25 cellular contexts compared by ENCODE assay signal in the genomic region with DNA sequence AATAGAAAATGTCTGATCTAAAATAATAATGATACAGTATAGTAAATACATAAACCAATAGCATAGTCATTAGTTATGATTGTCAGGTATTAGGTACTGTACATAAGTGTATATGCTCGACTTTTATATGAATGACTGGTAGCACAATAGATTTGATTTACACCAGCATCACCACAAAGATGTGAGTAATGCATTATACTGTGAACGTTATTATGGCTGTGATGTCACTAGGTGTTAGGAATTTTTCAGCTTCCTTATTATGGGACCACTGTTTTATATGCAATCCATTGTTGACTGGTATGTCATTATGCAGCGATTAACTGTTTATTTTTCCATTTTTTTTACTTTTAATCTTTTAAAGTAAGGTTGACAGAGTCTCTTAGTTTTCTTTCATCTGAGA. TPM values are rescaled to one million over a fixed set of nuclear protein-coding genes. Genes with fewer than 3 reads are reported as not detected.
DNase-seq lines count a peak whose midpoint lies in the region; ATAC-seq, FAIRE-seq and TF ChIP-seq lines count a peak whose summit lies in the region.
"Had no signal": no experiment of that assay in that cellular context is flagged by ENCODE, and none has a peak within 500 bp of the region (broad histone marks: within the 10 kb centered on the region; RNA-seq: fewer than 3 reads in every experiment).

No MANE protein-coding gene starts in this region.

- peaks cover 0 to 3% of the 10 kb centered on the region in 2 donors for H3K9me3 ChIP-seq in kidney (ENCODE audit: control insufficient read depth in 1 of 2, low read length in 2 of 2)

- no peak overlapping the region for H3K4me3 ChIP-seq in astrocyte of the spinal cord (ENCODE audit: low read depth, low read length)
- no peak overlapping the region for H3K4me3 ChIP-seq in kidney (ENCODE audit: low read length in 2 of 2)
- H3K4me3 ChIP-seq: BLaER1 treated with 17β-estradiol and CSF1 and Interleukin-3, amounts not matched to agents 10 nM and 100 nM; PC-9; SK-N-MC had no signal

- intact Hi-C loops in kidney (cut with DNase I) = no loop called here

- H3K27ac ChIP-seq in kidney (ENCODE audit: low read depth in 2 of 2, low read length in 2 of 2) = no peak overlapping the region
- H3K27ac ChIP-seq: BLaER1 treated with 17β-estradiol and CSF1 and Interleukin-3, amounts not matched to agents 10 nM and 100 nM; PC-9; SK-N-MC had no signal

- DNase-seq in EL (peak; percentile 12), M059J (ENCODE audit: low read depth) (peak; percentile 41), astrocyte of the spinal cord (ENCODE audit: low read depth, low spot score) (peak; percentile 6), kidney glomerular epithelial cell (lab: John Stamatoyannopoulos, UW) (peak; percentile 2), Ammon's horn (ENCODE audit: low spot score) (no peak), kidney (no peak)
- DNase-seq: ACHN; CD8-positive, alpha-beta T cell; DMS153; GDM1; KBM-7; NCI-H1105; NCI-H2029 treated with DMSO at 0.1 percent for 48 hours; NCI-H2171; NCI-H345; NCI-H524 treated with DMSO at 0.1 percent for 48 hours; PC-9; RPMI8226; SHP77 treated with DMSO at 0.1 percent for 48 hours had no signal

- no peak for FAIRE-seq in kidney (lab: Jason Lieb, UNC)
- FAIRE-seq: H1 had no signal

- no peaks in the 10 kb centered on the region for H3K4me1 ChIP-seq in kidney (ENCODE audit: control insufficient read depth in 1 of 2, insufficient read depth in 1 of 2, low read depth in 1 of 2, low read length in 2 of 2)

- in situ Hi-C loops in astrocyte of the spinal cord (cut with HindIII; ENCODE audit: low sequenced_read_pairs) = no loop called here

- ATAC-seq in HG02763 (IDR thresholded peaks at IDR 0.05; ENCODE audit: unreplicated experiment) (no peak), GM21786 (IDR thresholded peaks at IDR 0.05; ENCODE audit: unreplicated experiment) (no peak)
- ATAC-seq: CD8-positive, alpha-beta T cell; HCT116 had no signal

- no peak overlapping the region for H3K9ac ChIP-seq in kidney (ENCODE audit: low read length in 2 of 2)
- H3K9ac ChIP-seq: BLaER1 treated with 17β-estradiol and CSF1 and Interleukin-3, amounts not matched to agents 10 nM and 100 nM had no signal

- no peak for TF ChIP-seq CTCF in astrocyte of the spinal cord (IDR thresholded peaks at IDR 0.05; ENCODE audit: low read depth, low read length)
- no peak for TF ChIP-seq CTCF in kidney (IDR thresholded peaks at IDR 0.05; ENCODE audit: borderline replicate concordance, extremely low read depth, insufficient read depth)

- no peaks in the 10 kb centered on the region for H3K36me3 ChIP-seq in kidney (ENCODE audit: control insufficient read depth in 1 of 2, insufficient read depth in 2 of 2, low read length in 2 of 2)

RNA-seq across cellular contexts. Expression of gene ATP9B, which starts 23.7 kb away (rescaled TPM):
- 10.8 and 11.6 TPM in 2 replicates for total RNA-seq in M059J (2014; rRNA removed; shearing (Covaris generic))
- total RNA-seq in kidney = 48.2 TPM
- 10.0 TPM for polyA plus RNA-seq in kidney (ENCODE audit: insufficient read depth, low read depth, low replicate concordance)

Comparison
In these comparisons a context has a peak if more than half of its experiments do, and no peak if none do; other contexts are left out.
1. DNase-seq: peak in EL (single experiment), M059J (single experiment), astrocyte of the spinal cord (single experiment) and kidney glomerular epithelial cell (single experiment); none in Ammon's horn (single experiment) and kidney (single experiment).